Comparison of ENCODE assay signal across 8 cellular contexts in the genomic region with DNA sequence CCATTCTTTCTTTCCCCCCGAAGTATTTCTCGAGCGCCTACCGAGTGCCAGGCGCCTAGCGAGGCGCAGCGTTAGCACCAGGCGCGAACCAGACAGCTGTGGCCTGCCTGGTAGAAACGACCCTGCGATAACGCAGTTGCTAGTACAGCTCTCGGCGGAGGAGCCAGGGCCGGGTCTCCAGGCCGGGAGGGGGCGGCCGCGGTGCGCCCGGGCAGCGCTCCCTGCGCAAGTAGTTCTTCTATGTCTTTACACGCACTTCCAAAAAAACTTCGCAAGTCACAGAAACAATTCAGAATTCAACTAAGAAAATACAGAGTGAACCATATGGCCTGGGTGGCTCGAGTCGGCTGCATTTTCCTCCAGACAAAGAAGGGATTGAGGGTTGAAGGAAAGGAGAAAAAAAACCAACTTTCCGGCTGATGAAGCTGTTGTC. TPM values are rescaled to one million over a fixed set of nuclear protein-coding genes. Genes with fewer than 3 reads are reported as not detected.
DNase-seq lines count a peak whose midpoint lies in the region; ATAC-seq and TF ChIP-seq lines count a peak whose summit lies in the region.

No MANE protein-coding gene starts in this region.

- peaks cover 0 to 35% (median 11%) of the 10 kb centered on the region in 3 donors for H3K4me1 ChIP-seq in gastroesophageal sphincter

- H3K27me3 Mint-ChIP-seq in stimulated activated naive CD8-positive, alpha-beta T cell treated with anti-CD3 and anti-CD28 coated beads, Interleukin-15, Interleukin-2, amounts not matched to agents 100 ng/mL and 50 ng/mL, for 24 hours, result peaks cover 84% of the 10 kb centered on the region

- TF ChIP-seq CTCF in gastroesophageal sphincter (IDR thresholded peaks at IDR 0.05), result peak in 1 of 4 experiments; percentile 18

- H3K4me3 ChIP-seq in MG63, result peak overlapping the region; percentile 36
- H3K4me3 ChIP-seq in iPS-18c (ENCODE audit: insufficient read depth, low read depth, low read length), result peak overlapping the region; percentile 46; the same call in 1 of the 2 replicates
- peak overlapping the region in 1 of 2 donors; percentile 43 for H3K4me3 ChIP-seq in gastroesophageal sphincter

- no peak for TF ChIP-seq EP300 in gastroesophageal sphincter (IDR thresholded peaks at IDR 0.05)

- 6 to 12% methylated on average over 10 to 25 of the region's 29 CpGs for WGBS in gastroesophageal sphincter (ENCODE audit: low coverage in 1 of 2), 2 donors

- no peak overlapping the region for H3K27ac ChIP-seq in gastroesophageal sphincter

- H3K27ac Mint-ChIP-seq in stimulated activated naive CD8-positive, alpha-beta T cell treated with anti-CD3 and anti-CD28 coated beads, Interleukin-15, Interleukin-2, amounts not matched to agents 100 ng/mL and 50 ng/mL, for 24 hours, result no peak overlapping the region

- peaks cover 31% of the 10 kb centered on the region for H3K27me3 ChIP-seq in MG63
- H3K27me3 ChIP-seq in gastroesophageal sphincter, result peaks cover 83% of the 10 kb centered on the region

- no peak for TF ChIP-seq POLR2A in gastroesophageal sphincter (IDR thresholded peaks at IDR 0.05)

- no peaks in the 10 kb centered on the region for H3K9me3 ChIP-seq in MG63
- H3K9me3 ChIP-seq in iPS-18c (ENCODE audit: control insufficient read depth, insufficient read depth, low read length), result no peaks in the 10 kb centered on the region
- peaks cover 0 to 29% (median 0%) of the 10 kb centered on the region in 3 donors for H3K9me3 ChIP-seq in gastroesophageal sphincter

- H3K36me3 Mint-ChIP-seq in stimulated activated naive CD8-positive, alpha-beta T cell treated with anti-CD3 and anti-CD28 coated beads, Interleukin-15, Interleukin-2, amounts not matched to agents 100 ng/mL and 50 ng/mL, for 24 hours (ENCODE audit: low read depth), result no peaks in the 10 kb centered on the region

- H3K36me3 ChIP-seq in MG63, result no peaks in the 10 kb centered on the region
- no peaks in the 10 kb centered on the region for H3K36me3 ChIP-seq in gastroesophageal sphincter

- ATAC-seq in GM21723 (IDR thresholded peaks at IDR 0.05; ENCODE audit: unreplicated experiment) (peak; percentile 40), gastroesophageal sphincter (no peak), HG03039 (IDR thresholded peaks at IDR 0.05; ENCODE audit: unreplicated experiment) (no peak)

- DNase-seq in GM03348 (ENCODE audit: low spot score) (peak; percentile 62), MG63 (peak; percentile 59)
- DNase-seq in activated naive CD4-positive, alpha-beta T cell treated with anti-CD3 and anti-CD28 coated beads, Interleukin-2, amount 50 U/mL, for 16 hours, result peak; percentile 48

- H3K4me1 Mint-ChIP-seq in stimulated activated naive CD8-positive, alpha-beta T cell treated with anti-CD3 and anti-CD28 coated beads, Interleukin-15, Interleukin-2, amounts not matched to agents 100 ng/mL and 50 ng/mL, for 24 hours (ENCODE audit: low read depth), result peaks cover 33% of the 10 kb centered on the region

- no peaks in the 10 kb centered on the region for H3K9me3 Mint-ChIP-seq in stimulated activated naive CD8-positive, alpha-beta T cell treated with anti-CD3 and anti-CD28 coated beads, Interleukin-15, Interleukin-2, amounts not matched to agents 100 ng/mL and 50 ng/mL, for 24 hours

- peak overlapping the region; percentile 80 for H3K4me3 Mint-ChIP-seq in stimulated activated naive CD8-positive, alpha-beta T cell treated with anti-CD3 and anti-CD28 coated beads, Interleukin-15, Interleukin-2, amounts not matched to agents 100 ng/mL and 50 ng/mL, for 24 hours

RNA-seq across cellular contexts. Expression of a gene that starts 7.0 kb away (rescaled TPM):
- total RNA-seq in MG63 (2014; rRNA removed; shearing (Covaris generic); ENCODE audit: low replicate concordance), result not detected in 2 replicates
- total RNA-seq in gastroesophageal sphincter, result not detected
